19 cellular contexts compared by ENCODE assay signal in genomic region chr11:29616611-29617010, GRCh38.
DNase-seq lines count a peak whose midpoint lies in the region; ATAC-seq and TF ChIP-seq lines count a peak whose summit lies in the region.
"Had no signal": no experiment of that assay in that cellular context is flagged by ENCODE, and none has a peak within 500 bp of the region (broad histone marks: within the 10 kb centered on the region; RNA-seq: fewer than 3 reads in every experiment).

No MANE protein-coding gene starts in this region.

- H3K9me2 ChIP-seq in GM23338 (ENCODE audit: insufficient read depth) (peaks cover 16% of the 10 kb centered on the region; the same call in 1 of the 2 replicates), PC-9 (ENCODE audit: insufficient read depth) (no peaks in the 10 kb centered on the region; the same call in 1 of the 2 replicates)

- H3K79me2 ChIP-seq in GM23338 (replicated peaks; ENCODE audit: insufficient read depth), result no peaks in the 10 kb centered on the region
- H3K79me2 ChIP-seq in PC-9 (ENCODE audit: low read depth), result no peaks in the 10 kb centered on the region

- TF ChIP-seq CTCF in GM23338 (conservative IDR thresholded peaks at IDR 0.05; ENCODE audit: low read depth in 2 of 2), result no peak
- no peak for TF ChIP-seq CTCF in choroid plexus epithelial cell (conservative IDR thresholded peaks at IDR 0.05; ENCODE audit: low read depth, low read length)
- TF ChIP-seq CTCF in retinal pigment epithelial cell (conservative IDR thresholded peaks at IDR 0.05; ENCODE audit: low read depth, low read length), result no peak
- no peak for TF ChIP-seq CTCF in PC-9 (conservative IDR thresholded peaks at IDR 0.05)

- no peaks in the 10 kb centered on the region for H3K9me3 ChIP-seq in PC-9 (ENCODE audit: insufficient read depth, low read depth)
- H3K9me3 ChIP-seq: ascending aorta, ovary had no signal

- intact Hi-C loops in PC-9 (cut with micrococcal nuclease; ENCODE audit: unreplicated experiment), result no loop called here
- intact Hi-C loops in left ventricle myocardium superior (cut with micrococcal nuclease), result no loop called here

- H3K27ac Mint-ChIP-seq in GM23338, result no peak overlapping the region
- H3K27ac Mint-ChIP-seq: dendritic cell treated with granulocyte-macrophage colony-stimulating factor and Interleukin-4, amounts not matched to agents 40 ng/mL and 50 ng/mL, for 4 days had no signal

- H3K36me3 ChIP-seq in GM23338 (ENCODE audit: insufficient read depth) (no peaks in the 10 kb centered on the region), PC-9 (ENCODE audit: low read depth) (no peaks in the 10 kb centered on the region)
- H3K36me3 ChIP-seq: ascending aorta, ovary had no signal

- H3K4me3 ChIP-seq in GM23338 (no peak overlapping the region), choroid plexus epithelial cell (ENCODE audit: low read depth, low read length) (no peak overlapping the region), retinal pigment epithelial cell (ENCODE audit: low read length) (no peak overlapping the region), PC-9 (no peak overlapping the region)
- H3K4me3 ChIP-seq: ascending aorta, ovary had no signal

- H3K9me3 Mint-ChIP-seq in GM23338, result no peaks in the 10 kb centered on the region
- H3K9me3 Mint-ChIP-seq: dendritic cell treated with granulocyte-macrophage colony-stimulating factor and Interleukin-4, amounts not matched to agents 40 ng/mL and 50 ng/mL, for 4 days had no signal

- POLR2A ChIA-PET in PC-9 (lab: Charles Lee; ENCODE audit: unreplicated experiment), result no interaction called here

- H3K27me3 ChIP-seq in GM23338 (ENCODE audit: insufficient read depth) (no peaks in the 10 kb centered on the region), PC-9 (ENCODE audit: insufficient read depth, low read depth) (no peaks in the 10 kb centered on the region)
- H3K27me3 ChIP-seq: ascending aorta, ovary had no signal

- H3K27ac ChIP-seq in GM23338 (ENCODE audit: low read depth) (no peak overlapping the region), PC-9 (no peak overlapping the region)
- H3K27ac ChIP-seq: ascending aorta, ovary had no signal

- ATAC-seq in GM23338 (no peak), GM21515 (IDR thresholded peaks at IDR 0.05; ENCODE audit: unreplicated experiment) (no peak), left ventricle myocardium superior (no peak)

- DNase-seq in GM23338 (ENCODE audit: low spot score) (no peak), NCI-H226 (peak; percentile 37), choroid plexus epithelial cell (ENCODE audit: low read depth) (peak; percentile 48), retinal pigment epithelial cell (ENCODE audit: low read depth) (peak; percentile 43), PC-9 (no peak), NCI-H2227 (lab: John Stamatoyannopoulos, UW; ENCODE audit: unreplicated experiment) (no peak), left ventricle myocardium superior (no peak)
- DNase-seq: activated CD4-positive, alpha-beta T cell treated with anti-CD3 and anti-CD28 coated beads, Interleukin-2, amount 50 U/mL, for 4 hours; activated naive CD4-positive, alpha-beta T cell treated with Interleukin-2 at 50 U/mL for 16 hours; H7; KBM-7; NCI-H1417; NCI-H2171; NCI-H774; ovary; stimulated activated CD4-positive, alpha-beta T cell treated with anti-CD3 and anti-CD28 coated beads, Interleukin-2, amount 100 ng/mL, for 48 hours had no signal

- no peaks in the 10 kb centered on the region for H3K4me1 ChIP-seq in GM23338 (ENCODE audit: insufficient read depth)
- no peaks in the 10 kb centered on the region for H3K4me1 ChIP-seq in PC-9 (replicated peaks; ENCODE audit: insufficient read depth)
- H3K4me1 ChIP-seq: ascending aorta had no signal

- H3K27me3 Mint-ChIP-seq in GM23338 (ENCODE audit: insufficient read depth, low read depth, poor library complexity), result no peaks in the 10 kb centered on the region
- H3K27me3 Mint-ChIP-seq: dendritic cell treated with granulocyte-macrophage colony-stimulating factor and Interleukin-4, amounts not matched to agents 40 ng/mL and 50 ng/mL, for 4 days had no signal

- H3K4me2 ChIP-seq in GM23338 (no peak overlapping the region), PC-9 (no peak overlapping the region)

- H3K4me3 Mint-ChIP-seq in GM23338, result no peak overlapping the region
- H3K4me3 Mint-ChIP-seq: dendritic cell treated with granulocyte-macrophage colony-stimulating factor and Interleukin-4, amounts not matched to agents 40 ng/mL and 50 ng/mL, for 4 days had no signal

- no TSS peak for BruUV-seq in PC-9 (replicated peaks; lab: Mats Ljungman, UMichigan)

- H3F3A ChIP-seq in GM23338 (replicated peaks; ENCODE audit: low read depth), result no peaks in the 10 kb centered on the region
- H3F3A ChIP-seq in PC-9 (ENCODE audit: insufficient read depth, low read depth), result no peaks in the 10 kb centered on the region

- no peaks in the 10 kb centered on the region for H3K4me1 Mint-ChIP-seq in GM23338

- H4K20me1 ChIP-seq in GM23338 (replicated peaks; ENCODE audit: insufficient read depth) (no peaks in the 10 kb centered on the region), PC-9 (ENCODE audit: insufficient read depth) (no peaks in the 10 kb centered on the region)

- H2AFZ ChIP-seq in GM23338 (peak overlapping the region; percentile 3; the same call in 1 of the 2 replicates), PC-9 (no peak overlapping the region)

- no peaks in the 10 kb centered on the region for H3K36me3 Mint-ChIP-seq in GM23338 (ENCODE audit: low read depth)

- CTCF ChIA-PET in PC-9 (lab: Charles Lee), result no interaction called here

TF ChIP-seq in GM23338, 12 proteins besides CTCF, POLR2A, EP300 and RAD21 (continues in another document):
- no peak for TF ChIP-seq EZH2 (IDR thresholded peaks at IDR 0.05; ENCODE audit: low read depth, unreplicated experiment)
- no peak for TF ChIP-seq STAT1 (IDR thresholded peaks at IDR 0.05; ENCODE audit: unreplicated experiment)
- no peak for TF ChIP-seq CREB1 (CRISPR knock-in tag; IDR thresholded peaks at IDR 0.05; ENCODE audit: low read depth)
- TF ChIP-seq JUNB (IDR thresholded peaks at IDR 0.05; ENCODE audit: unreplicated experiment), result no peak
- no peak for TF ChIP-seq ZNF114 (CRISPR knock-in tag; IDR thresholded peaks at IDR 0.05)
- no peak for TF ChIP-seq POLR2AphosphoS5 (IDR thresholded peaks at IDR 0.05; ENCODE audit: low read depth)
- TF ChIP-seq EZH2phosphoT487 (IDR thresholded peaks at IDR 0.05; ENCODE audit: unreplicated experiment), result no peak
- no peak for TF ChIP-seq ZNF331 (CRISPR knock-in tag; IDR thresholded peaks at IDR 0.05; ENCODE audit: low read depth)
- no peak for TF ChIP-seq REST (IDR thresholded peaks at IDR 0.05; ENCODE audit: unreplicated experiment)

Comparison
In these comparisons a context has a peak if more than half of its experiments do, and no peak if none do; other contexts are left out.
1. DNase-seq: peak in NCI-H226 (single experiment), choroid plexus epithelial cell (single experiment) and retinal pigment epithelial cell (single experiment); none in GM23338 (single experiment), PC-9 (0 of 2), NCI-H2227 (single experiment) and left ventricle myocardium superior (single experiment).